In the genomic region with DNA sequence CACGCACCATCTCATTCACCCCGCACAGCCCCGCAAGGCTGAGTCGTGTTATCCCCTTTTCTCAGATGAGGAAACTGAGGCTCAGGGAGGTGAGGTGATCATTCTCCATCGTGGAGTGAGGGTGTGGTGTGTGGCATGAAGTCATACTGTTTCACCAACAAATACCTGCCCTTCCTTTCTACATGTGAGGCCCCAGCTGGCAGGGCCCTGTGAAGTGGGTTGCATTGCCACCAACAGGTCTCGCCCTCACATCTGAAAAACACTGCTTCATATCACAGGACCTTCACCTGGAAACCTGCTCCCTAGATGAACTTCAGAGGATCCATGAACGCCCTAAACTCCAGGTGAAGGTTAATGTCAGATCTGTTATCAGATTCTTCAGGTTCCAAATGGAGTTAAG, we compare ENCODE assay signal across 25 cellular contexts. TPM values are rescaled to one million over a fixed set of nuclear protein-coding genes. Genes with fewer than 3 reads are reported as not detected.
A peak's percentile ranks its signal among the peaks of the same experiment; 100 is the strongest.
DNase-seq lines count a peak whose midpoint lies in the region; ATAC-seq and TF ChIP-seq lines count a peak whose summit lies in the region.
"Had no signal": no experiment of that assay in that cellular context is flagged by ENCODE, and none has a peak within 500 bp of the region (broad histone marks: within the 10 kb centered on the region; RNA-seq: fewer than 3 reads in every experiment).

No MANE protein-coding gene starts in this region.

- peaks cover under 1% of the 10 kb centered on the region for H3K36me3 Mint-ChIP-seq in activated CD4-positive, alpha-beta T cell treated with anti-CD3 and anti-CD28 coated beads for 36 hours (ENCODE audit: low read depth)
- H3K36me3 Mint-ChIP-seq in activated T-helper 1 cell treated with anti-CD3 and anti-CD28 coated beads, Interleukin-12 subunit alpha, Interleukin-12 subunit beta, Interleukin-2, Interleukin-4 antibody, amounts not matched to agents 30 ng/mL and 10 ng/mL and 1 ng/mL, durations not matched to agents 14 hours and 24 hours and 36 hours (ENCODE audit: low read depth) = peaks cover 2% of the 10 kb centered on the region
- H3K36me3 Mint-ChIP-seq in neural progenitor cell = no peaks in the 10 kb centered on the region
- H3K36me3 Mint-ChIP-seq: natural killer cell treated with Interleukin-12 subunit alpha and Interleukin-12 subunit beta and Interleukin-15 and Interleukin-18, amount 100 ng/mL, for 72 hours had no signal

- no peaks in the 10 kb centered on the region for H3K9me3 Mint-ChIP-seq in activated CD4-positive, alpha-beta T cell treated with anti-CD3 and anti-CD28 coated beads for 36 hours (ENCODE audit: low read depth)
- H3K9me3 Mint-ChIP-seq in activated T-helper 1 cell treated with anti-CD3 and anti-CD28 coated beads, Interleukin-12 subunit alpha, Interleukin-12 subunit beta, Interleukin-2, Interleukin-4 antibody, amounts not matched to agents 30 ng/mL and 10 ng/mL and 1 ng/mL, durations not matched to agents 14 hours and 24 hours and 36 hours = no peaks in the 10 kb centered on the region
- H3K9me3 Mint-ChIP-seq in neural progenitor cell = no peaks in the 10 kb centered on the region
- H3K9me3 Mint-ChIP-seq: activated T-helper 2 cell treated with anti-CD3 and anti-CD28 coated beads, Interferon-gamma antibody, Interleukin-2, Interleukin-4, amounts not matched to agents 10 μg/mL and 5 μg/mL and 100 μg/mL, durations not matched to agents 14 hours and 24 hours and 36 hours; natural killer cell treated with Interleukin-12 subunit alpha and Interleukin-12 subunit beta and Interleukin-15 and Interleukin-18, amount 100 ng/mL, for 72 hours had no signal

- peak; percentile 39 for DNase-seq in activated CD4-positive, alpha-beta T cell treated with anti-CD3 and anti-CD28 coated beads for 36 hours
- DNase-seq in activated CD4-positive, alpha-beta T cell treated with anti-CD3 and anti-CD28 coated beads for 4 hours = no peak
- no peak for DNase-seq in activated T-helper 1 cell treated with anti-CD3 and anti-CD28 coated beads, Interleukin-12 subunit alpha, Interleukin-12 subunit beta, Interleukin-2, Interleukin-4 antibody, amounts not matched to agents 30 ng/mL and 10 ng/mL and 1 ng/mL, durations not matched to agents 14 hours and 24 hours and 36 hours (ENCODE audit: low spot score)
- DNase-seq in neural progenitor cell (ENCODE audit: low spot score) = no peak
- no peak for DNase-seq in dedifferentiated amniotic fluid mesenchymal stem cell (ENCODE audit: extremely low spot score)
- no peak for DNase-seq in GM19240 (ENCODE audit: insufficient read length, low spot score)
- DNase-seq: 8988T; anterior cingulate cortex; COR-L47; effector CD8-positive, alpha-beta T cell; islet precursor cell; NCI-H1048; NCI-H1694; NCI-H510A; pancreas; RPMI8226; small intestine had no signal

- H3K79me2 ChIP-seq in neural progenitor cell (ENCODE audit: low read depth) = no peaks in the 10 kb centered on the region

- no peaks in the 10 kb centered on the region for H4K20me1 ChIP-seq in BLaER1 treated with 17β-estradiol and CSF1 and Interleukin-3, amounts not matched to agents 10 nM and 100 nM
- H4K20me1 ChIP-seq in neural progenitor cell (ENCODE audit: low read depth) = no peaks in the 10 kb centered on the region

- H3K27ac ChIP-seq in BLaER1 treated with 17β-estradiol and CSF1 and Interleukin-3, amounts not matched to agents 10 nM and 100 nM = no peak overlapping the region
- no peak overlapping the region for H3K27ac ChIP-seq in neural progenitor cell
- H3K27ac ChIP-seq: epithelial cell of prostate, pancreas, SK-N-MC had no signal

- H3K4me3 Mint-ChIP-seq in activated CD4-positive, alpha-beta T cell treated with anti-CD3 and anti-CD28 coated beads for 36 hours = no peak overlapping the region
- no peak overlapping the region for H3K4me3 Mint-ChIP-seq in activated T-helper 1 cell treated with anti-CD3 and anti-CD28 coated beads, Interleukin-12 subunit alpha, Interleukin-12 subunit beta, Interleukin-2, Interleukin-4 antibody, amounts not matched to agents 30 ng/mL and 10 ng/mL and 1 ng/mL, durations not matched to agents 14 hours and 24 hours and 36 hours
- no peak overlapping the region for H3K4me3 Mint-ChIP-seq in neural progenitor cell
- H3K4me3 Mint-ChIP-seq: natural killer cell treated with Interleukin-12 subunit alpha and Interleukin-12 subunit beta and Interleukin-15 and Interleukin-18, amount 100 ng/mL, for 72 hours had no signal

- H2AFZ ChIP-seq in neural progenitor cell (replicated peaks) = no peak overlapping the region

- peak overlapping the region; percentile 42 for H3K27ac Mint-ChIP-seq in activated CD4-positive, alpha-beta T cell treated with anti-CD3 and anti-CD28 coated beads for 36 hours
- H3K27ac Mint-ChIP-seq in activated T-helper 1 cell treated with anti-CD3 and anti-CD28 coated beads, Interleukin-12 subunit alpha, Interleukin-12 subunit beta, Interleukin-2, Interleukin-4 antibody, amounts not matched to agents 30 ng/mL and 10 ng/mL and 1 ng/mL, durations not matched to agents 14 hours and 24 hours and 36 hours = peak overlapping the region; percentile 23
- H3K27ac Mint-ChIP-seq in neural progenitor cell = peak overlapping the region; percentile 25
- H3K27ac Mint-ChIP-seq: activated T-helper 2 cell treated with anti-CD3 and anti-CD28 coated beads, Interferon-gamma antibody, Interleukin-2, Interleukin-4, amounts not matched to agents 10 μg/mL and 5 μg/mL and 100 μg/mL, durations not matched to agents 14 hours and 24 hours and 36 hours had no signal

- intact Hi-C loops in activated CD4-positive, alpha-beta T cell treated with anti-CD3 and anti-CD28 coated beads for 36 hours (cut with DNase I, micrococcal nuclease) = no loop called here
- intact Hi-C loops in activated T-helper 1 cell treated with anti-CD3 and anti-CD28 coated beads, Interleukin-12 subunit alpha, Interleukin-12 subunit beta, Interleukin-2, Interleukin-4 antibody, amounts not matched to agents 30 ng/mL and 10 ng/mL and 1 ng/mL, durations not matched to agents 14 hours and 24 hours and 36 hours (cut with micrococcal nuclease) = no loop called here

- no peaks in the 10 kb centered on the region for H3K27me3 ChIP-seq in BLaER1 treated with 17β-estradiol and CSF1 and Interleukin-3, amounts not matched to agents 10 nM and 100 nM
- H3K27me3 ChIP-seq in neural progenitor cell = no peaks in the 10 kb centered on the region
- H3K27me3 ChIP-seq: pancreas had no signal

- peak overlapping the region in 7 of 11 experiments; percentile 5 to 65 (median 54); a peak in 13 of 22 replicates for H3K4me2 ChIP-seq in BLaER1 treated with 17β-estradiol and CSF1 and Interleukin-3, amounts not matched to agents 10 nM and 100 nM
- H3K4me2 ChIP-seq in neural progenitor cell = no peak overlapping the region

- peak overlapping the region in 3 of 11 experiments; percentile 20 to 32 (median 24); a peak in 2 of 22 replicates for H3K9ac ChIP-seq in BLaER1 treated with 17β-estradiol and CSF1 and Interleukin-3, amounts not matched to agents 10 nM and 100 nM
- H3K9ac ChIP-seq in neural progenitor cell = no peak overlapping the region

- no peaks in the 10 kb centered on the region for H3K36me3 ChIP-seq in BLaER1 treated with 17β-estradiol and CSF1 and Interleukin-3, amounts not matched to agents 10 nM and 100 nM
- H3K36me3 ChIP-seq in neural progenitor cell = no peaks in the 10 kb centered on the region
- H3K36me3 ChIP-seq: pancreas had no signal

- no peaks in the 10 kb centered on the region for H3K9me3 ChIP-seq in BLaER1 treated with 17β-estradiol and CSF1 and Interleukin-3, amounts not matched to agents 10 nM and 100 nM (replicated peaks in 1 of 11)
- H3K9me3 ChIP-seq in neural progenitor cell (ENCODE audit: low read depth) = no peaks in the 10 kb centered on the region
- H3K9me3 ChIP-seq: pancreas had no signal

- peaks cover 5% of the 10 kb centered on the region for H3F3A ChIP-seq in neural progenitor cell (ENCODE audit: low read depth)

- POLR2A ChIA-PET in activated CD4-positive, alpha-beta T cell treated with anti-CD3 and anti-CD28 coated beads for 36 hours (lab: Charles Lee) = interaction anchor here (1.0 kb wide), 1 partner anchor 11 kb away, joined by 3 read pairs; no protein-coding TSS in a partner anchor

- peak; percentile 28 for ATAC-seq in activated CD4-positive, alpha-beta T cell treated with anti-CD3 and anti-CD28 coated beads for 36 hours
- ATAC-seq in GM18519 (IDR thresholded peaks at IDR 0.05; ENCODE audit: low FRiP score, unreplicated experiment) = no peak
- ATAC-seq: natural killer cell treated with Interleukin-12 subunit alpha and Interleukin-12 subunit beta and Interleukin-15 and Interleukin-18, amount 100 ng/mL, for 72 hours; pancreas had no signal

- TF ChIP-seq CTCF in neural progenitor cell (IDR thresholded peaks at IDR 0.05) = no peak

- CTCF ChIA-PET in activated CD4-positive, alpha-beta T cell treated with anti-CD3 and anti-CD28 coated beads for 36 hours (lab: Charles Lee) = interaction anchor here (1.3 to 3.2 kb wide), 2 partner anchors 8 to 10 kb away, joined by 7 to 16 read pairs; no protein-coding TSS in a partner anchor

- peaks cover 43% of the 10 kb centered on the region for H3K4me1 Mint-ChIP-seq in activated CD4-positive, alpha-beta T cell treated with anti-CD3 and anti-CD28 coated beads for 36 hours
- peaks cover 3% of the 10 kb centered on the region for H3K4me1 Mint-ChIP-seq in activated T-helper 1 cell treated with anti-CD3 and anti-CD28 coated beads, Interleukin-12 subunit alpha, Interleukin-12 subunit beta, Interleukin-2, Interleukin-4 antibody, amounts not matched to agents 30 ng/mL and 10 ng/mL and 1 ng/mL, durations not matched to agents 14 hours and 24 hours and 36 hours (ENCODE audit: low read depth)
- H3K4me1 Mint-ChIP-seq in neural progenitor cell = peaks cover 34% of the 10 kb centered on the region

- no peaks in the 10 kb centered on the region for H3K27me3 Mint-ChIP-seq in activated CD4-positive, alpha-beta T cell treated with anti-CD3 and anti-CD28 coated beads for 36 hours
- H3K27me3 Mint-ChIP-seq in activated T-helper 1 cell treated with anti-CD3 and anti-CD28 coated beads, Interleukin-12 subunit alpha, Interleukin-12 subunit beta, Interleukin-2, Interleukin-4 antibody, amounts not matched to agents 30 ng/mL and 10 ng/mL and 1 ng/mL, durations not matched to agents 14 hours and 24 hours and 36 hours (ENCODE audit: insufficient read depth) = no peaks in the 10 kb centered on the region
- peaks cover 7% of the 10 kb centered on the region for H3K27me3 Mint-ChIP-seq in neural progenitor cell (ENCODE audit: insufficient read depth, low read depth)
- H3K27me3 Mint-ChIP-seq: natural killer cell treated with Interleukin-12 subunit alpha and Interleukin-12 subunit beta and Interleukin-15 and Interleukin-18, amount 100 ng/mL, for 72 hours had no signal

- H3K4me3 ChIP-seq in BLaER1 treated with 17β-estradiol and CSF1 and Interleukin-3, amounts not matched to agents 10 nM and 100 nM = no peak overlapping the region
- H3K4me3 ChIP-seq in neural progenitor cell = no peak overlapping the region
- H3K4me3 ChIP-seq: pancreas, SK-N-MC had no signal

- peaks cover 16 to 50% (median 42%) of the 10 kb centered on the region in 10 experiments; a peak in 19 of 20 replicates for H3K4me1 ChIP-seq in BLaER1 treated with 17β-estradiol and CSF1 and Interleukin-3, amounts not matched to agents 10 nM and 100 nM
- H3K4me1 ChIP-seq in neural progenitor cell = peaks cover 22% of the 10 kb centered on the region
- H3K4me1 ChIP-seq: pancreas had no signal

RNA-seq across cellular contexts. Expression of gene SSTR3, which starts 4.3 kb away (rescaled TPM):
- total RNA-seq in activated CD4-positive, alpha-beta T cell treated with anti-CD3 and anti-CD28 coated beads for 36 hours = 10 to 100 TPM; 14.8 to 15.6 TPM
- total RNA-seq in activated T-helper 1 cell treated with anti-CD3 and anti-CD28 coated beads, Interleukin-12 subunit alpha, Interleukin-12 subunit beta, Interleukin-2, Interleukin-4 antibody, amounts not matched to agents 30 ng/mL and 10 ng/mL and 1 ng/mL, durations not matched to agents 14 hours and 24 hours and 36 hours = 2.3 TPM in 2 replicates
- 0.19 and 0.53 TPM in 2 replicates for total RNA-seq in neural progenitor cell (ENCODE audit: low replicate concordance)
- total RNA-seq: subcutaneous adipose tissue, urinary bladder had no signal

RNA-seq across cellular contexts. Expression of gene C1QTNF6, which starts 19.9 kb away (rescaled TPM):
- 1 to 10 TPM; 8.4 to 8.7 TPM for total RNA-seq in activated CD4-positive, alpha-beta T cell treated with anti-CD3 and anti-CD28 coated beads for 36 hours
- 4.8 and 4.9 TPM in 2 replicates for total RNA-seq in activated T-helper 1 cell treated with anti-CD3 and anti-CD28 coated beads, Interleukin-12 subunit alpha, Interleukin-12 subunit beta, Interleukin-2, Interleukin-4 antibody, amounts not matched to agents 30 ng/mL and 10 ng/mL and 1 ng/mL, durations not matched to agents 14 hours and 24 hours and 36 hours
- 7.2 and 12.2 TPM in 2 replicates for total RNA-seq in neural progenitor cell (ENCODE audit: low replicate concordance)

RNA-seq across cellular contexts. Expression of gene RAC2, which starts 36.1 kb away (rescaled TPM):
- 100 to 1,000 TPM; 692 to 930 TPM for total RNA-seq in activated CD4-positive, alpha-beta T cell treated with anti-CD3 and anti-CD28 coated beads for 36 hours
- 592 and 614 TPM in 2 replicates for total RNA-seq in activated T-helper 1 cell treated with anti-CD3 and anti-CD28 coated beads, Interleukin-12 subunit alpha, Interleukin-12 subunit beta, Interleukin-2, Interleukin-4 antibody, amounts not matched to agents 30 ng/mL and 10 ng/mL and 1 ng/mL, durations not matched to agents 14 hours and 24 hours and 36 hours
- 1.7 and 2.1 TPM in 2 replicates for total RNA-seq in neural progenitor cell (ENCODE audit: low replicate concordance)

RNA-seq across cellular contexts. Expression of gene IL2RB, which starts 58.3 kb away (rescaled TPM):
- total RNA-seq in activated CD4-positive, alpha-beta T cell treated with anti-CD3 and anti-CD28 coated beads for 36 hours = 100 to 1,000 TPM; 204 to 231 TPM
- total RNA-seq in activated T-helper 1 cell treated with anti-CD3 and anti-CD28 coated beads, Interleukin-12 subunit alpha, Interleukin-12 subunit beta, Interleukin-2, Interleukin-4 antibody, amounts not matched to agents 30 ng/mL and 10 ng/mL and 1 ng/mL, durations not matched to agents 14 hours and 24 hours and 36 hours = 273 and 278 TPM in 2 replicates
- total RNA-seq in neural progenitor cell (ENCODE audit: low replicate concordance) = 0.62 TPM in 1 of 2 replicates, not detected in the other

Comparison
In these comparisons a context has a peak if more than half of its experiments do, and no peak if none do; other contexts are left out.
1. RNA of gene RAC2, which starts 36.1 kb away (total RNA-seq): 692 to 930 TPM in activated CD4-positive, alpha-beta T cell treated with anti-CD3 and anti-CD28 coated beads for 36 hours and 592 to 614 TPM in activated T-helper 1 cell treated with anti-CD3 and anti-CD28 coated beads, Interleukin-12 subunit alpha, Interleukin-12 subunit beta, Interleukin-2, Interleukin-4 antibody, amounts not matched to agents 30 ng/mL and 10 ng/mL and 1 ng/mL, durations not matched to agents 14 hours and 24 hours and 36 hours; 1.7 to 2.1 TPM in neural progenitor cell; every median in the first group is over 100 times any median in the second.
2. Peak in every context shown above with its lines, with median percentiles within 50 percentile points of each other: H3K27ac Mint-ChIP-seq.